30 cellular contexts compared by ENCODE assay signal in the genomic region with DNA sequence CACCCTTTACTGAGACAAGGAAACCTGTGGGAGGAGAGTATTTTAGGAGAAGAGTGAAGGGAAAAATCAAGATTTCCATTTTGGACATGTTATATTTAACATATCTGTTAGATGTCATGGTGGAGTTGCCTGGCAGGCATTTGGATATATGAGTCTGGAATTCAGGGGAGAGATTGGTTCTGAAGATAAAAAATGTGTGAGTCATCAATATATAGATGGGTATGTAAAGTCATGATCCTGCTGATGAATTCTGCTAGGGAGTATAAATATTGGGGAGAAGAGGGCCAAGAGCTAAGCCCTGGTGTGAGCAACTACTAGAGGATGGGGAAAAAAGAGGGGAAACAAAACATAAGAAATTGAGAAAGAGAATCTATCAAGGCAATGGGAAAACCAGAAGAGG.
"Had no signal": no experiment of that assay in that cellular context is flagged by ENCODE, and none has a peak within 500 bp of the region (broad histone marks: within the 10 kb centered on the region; RNA-seq: fewer than 3 reads in every experiment).

No MANE protein-coding gene starts in this region.

- DNase-seq: activated B cell treated with CpG ODN at 0.5 μM for 24 hours; activated CD4-positive, alpha-beta memory T cell treated with anti-CD3 and anti-CD28 coated beads for 36 hours; activated CD4-positive, alpha-beta T cell treated with anti-CD3 and anti-CD28 coated beads for 4 hours; activated CD4-positive, alpha-beta T cell treated with anti-CD3 and anti-CD28 coated beads, Interleukin-2, amount 10 ng/mL, durations not matched to agents 24 days and 14 days; activated CD4-positive, alpha-beta T cell treated with anti-CD3 and anti-CD28 coated beads, Interleukin-2, amount 50 U/mL, for 1 hour; activated CD4-positive, alpha-beta T cell treated with anti-CD3 and anti-CD28 coated beads, Interleukin-2, amount 50 U/mL, for 4 hours; activated CD4-positive, CD25-positive, alpha-beta regulatory T cell treated with anti-CD3 and anti-CD28 coated beads, Interleukin-2, amount 50 U/mL, for 72 hours; activated CD8-positive, alpha-beta memory T cell treated with anti-CD3 and anti-CD28 coated beads, Interleukin-2, amount 50 U/mL, for 4 hours; activated CD8-positive, alpha-beta T cell treated with anti-CD3 and anti-CD28 coated beads for 36 hours; activated effector memory CD4-positive, alpha-beta T cell treated with anti-CD3 and anti-CD28 coated beads, Interleukin-2, amount 50 U/mL, for 16 hours; activated gamma-delta T cell treated with Interleukin-2 at 50 U/mL for 16 hours; activated naive CD4-positive, alpha-beta T cell; activated naive CD4-positive, alpha-beta T cell treated with anti-CD3 and anti-CD28 coated beads for 36 hours; activated naive CD4-positive, alpha-beta T cell treated with anti-CD3 and anti-CD28 coated beads, Interleukin-2, amount 50 U/mL, for 16 hours; activated naive CD8-positive, alpha-beta T cell treated with anti-CD3 and anti-CD28 coated beads for 36 hours; activated T-cell treated with anti-CD3 and anti-CD28 coated beads for 4 hours; activated T-cell treated with anti-CD3 and anti-CD28 coated beads, Interleukin-2, amount 50 U/mL, for 1 hour; activated T-cell treated with anti-CD3 and anti-CD28 coated beads, Interleukin-2, amount 50 U/mL, for 4 hours; activated T-cell treated with anti-CD3 and anti-CD28 coated beads, Interleukin-2, amount 50 U/mL, for 72 hours; adrenal gland; amniotic stem cell; aorta; body of pancreas; brain microvascular endothelial cell; central memory CD4-positive, alpha-beta T cell; T-helper 17 cell; T1000 had no signal

- H3K27me3 ChIP-seq: adrenal gland, body of pancreas, brain microvascular endothelial cell, breast epithelium had no signal

- H3K36me3 ChIP-seq: adrenal gland, brain microvascular endothelial cell, breast epithelium had no signal

- H3K9me3 ChIP-seq: adrenal gland, body of pancreas, breast epithelium had no signal

- FAIRE-seq: colon had no signal

- H3K4me3 ChIP-seq: adrenal gland, body of pancreas, breast epithelium had no signal

- ATAC-seq: activated CD8-positive, alpha-beta T cell treated with anti-CD3 and anti-CD28 coated beads for 36 hours; activated T-cell treated with anti-CD3 and anti-CD28 coated beads, Interleukin-2, amount 50 U/mL, for 4 hours; body of pancreas; T-helper 17 cell had no signal

- H3K4me1 ChIP-seq: adrenal gland, body of pancreas, breast epithelium had no signal

- H3K27ac ChIP-seq: adrenal gland, body of pancreas, brain microvascular endothelial cell, VCaP had no signal
